9 cellular contexts compared by ENCODE assay signal in the genomic region with DNA sequence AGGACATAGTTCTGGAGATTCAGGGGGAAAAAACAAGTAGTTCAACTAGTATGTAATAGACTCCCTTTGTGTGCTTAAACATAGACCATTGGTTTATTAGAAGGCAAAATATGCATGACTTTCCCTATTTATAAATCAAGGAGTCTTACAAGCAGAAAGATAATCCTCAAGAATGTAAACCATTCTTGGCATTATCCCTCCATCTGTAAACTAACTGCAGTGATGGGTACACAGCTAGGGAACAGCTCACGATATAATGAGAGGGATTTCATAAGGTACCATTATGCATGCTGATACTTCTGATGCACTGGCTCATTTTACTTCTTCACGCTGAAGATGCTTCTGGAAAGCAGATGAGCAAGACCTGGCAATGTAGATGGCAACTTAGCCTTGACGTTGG. TPM values are rescaled to one million over a fixed set of nuclear protein-coding genes. Genes with fewer than 3 reads are reported as not detected.
A peak's percentile ranks its signal among the peaks of the same experiment; 100 is the strongest.
DNase-seq lines count a peak whose midpoint lies in the region; TF ChIP-seq lines count a peak whose summit lies in the region.
"Had no signal": no experiment of that assay in that cellular context is flagged by ENCODE, and none has a peak within 500 bp of the region (broad histone marks: within the 10 kb centered on the region; RNA-seq: fewer than 3 reads in every experiment).

No MANE protein-coding gene starts in this region.

- H3K27ac ChIP-seq in caudate nucleus (ENCODE audit: low read depth, low read length), result peak overlapping the region; percentile 100

- H3K4me1 Mint-ChIP-seq in CD14-positive monocyte, result peaks cover 16% of the 10 kb centered on the region
- H3K4me1 Mint-ChIP-seq in IgD-negative memory B cell, result peaks cover 12 to 25% (median 22%) of the 10 kb centered on the region in 3 donors
- peaks cover 46% of the 10 kb centered on the region for H3K4me1 Mint-ChIP-seq in nephron progenitor cell

- H3K36me3 Mint-ChIP-seq in CD14-positive monocyte (peaks cover 5 to 11% of the 10 kb centered on the region in 2 donors), IgD-negative memory B cell (no peaks in the 10 kb centered on the region), nephron progenitor cell (ENCODE audit: low read depth) (peaks cover 12% of the 10 kb centered on the region)

- H3K4me3 Mint-ChIP-seq in CD14-positive monocyte (peak overlapping the region; percentile 85 to 96), IgD-negative memory B cell (peak overlapping the region; percentile 96 to 100 (median 98)), nephron progenitor cell (peak overlapping the region; percentile 99)

- H3K27me3 Mint-ChIP-seq in CD14-positive monocyte (ENCODE audit: low read depth in 3 of 3) (peaks cover 0 to 5% (median 4%) of the 10 kb centered on the region in 3 donors), IgD-negative memory B cell (no peaks in the 10 kb centered on the region), nephron progenitor cell (ENCODE audit: low read depth, poor library complexity) (peaks cover 14% of the 10 kb centered on the region)

- intact Hi-C loops in CD14-positive monocyte (cut with micrococcal nuclease), result loop anchor here (5.0 to 10.0 kb wide), 2 partner anchors 146 to 348 kb away; a partner anchor contains a TSS

- no peak for DNase-seq in CD14-positive monocyte (ENCODE audit: low spot score)
- no peak for DNase-seq in caudate nucleus (lab: John Stamatoyannopoulos, UW)
- DNase-seq in nephron progenitor cell, result no peak
- DNase-seq in mesenteric fat pad (ENCODE audit: low spot score), result no peak
- DNase-seq in activated effector memory CD4-positive, alpha-beta T cell treated with Interleukin-2 at 50 U/mL for 16 hours, result no peak
- DNase-seq in GM19238 (ENCODE audit: insufficient read length, low spot score), result no peak
- DNase-seq in NCI-H1436 treated with DMSO at 0.1 percent for 48 hours (lab: John Stamatoyannopoulos, UW), result no peak
- DNase-seq: KBM-7 had no signal

- peak overlapping the region in 2 of 7 donors; percentile 30 to 37 for H3K27ac Mint-ChIP-seq in CD14-positive monocyte
- H3K27ac Mint-ChIP-seq in IgD-negative memory B cell, result peak overlapping the region; percentile 98 to 100 (median 100)
- no peak overlapping the region for H3K27ac Mint-ChIP-seq in nephron progenitor cell

- H3K9me3 Mint-ChIP-seq in CD14-positive monocyte, result no peaks in the 10 kb centered on the region
- H3K9me3 Mint-ChIP-seq in IgD-negative memory B cell, result no peaks in the 10 kb centered on the region
- no peaks in the 10 kb centered on the region for H3K9me3 Mint-ChIP-seq in nephron progenitor cell

- no peak for TF ChIP-seq CTCF in CD14-positive monocyte (IDR thresholded peaks at IDR 0.05)
- TF ChIP-seq CTCF in nephron progenitor cell (IDR thresholded peaks at IDR 0.05), result no peak

RNA-seq across cellular contexts. Expression of a gene that starts 0.9 kb away (rescaled TPM):
- polyA plus RNA-seq in CD14-positive monocyte (not detected), IgD-negative memory B cell (0.90 TPM)
- 0.29 TPM for total RNA-seq in mesenteric fat pad

RNA-seq across cellular contexts. Expression of a gene that starts 1.6 kb away (rescaled TPM):
- polyA plus RNA-seq in CD14-positive monocyte, result 10 to 100 TPM; 11.0 to 15.6 TPM
- 17.6 TPM for polyA plus RNA-seq in IgD-negative memory B cell
- total RNA-seq in mesenteric fat pad, result 28.9 TPM
